ENCODE assay signal across 8 cellular contexts in genomic region chr5:149114403-149115312, GRCh38. TPM values are rescaled to one million over a fixed set of nuclear protein-coding genes. Genes with fewer than 3 reads are reported as not detected.
DNase-seq lines count a peak whose midpoint lies in the region; ATAC-seq and TF ChIP-seq lines count a peak whose summit lies in the region.

No MANE protein-coding gene starts in this region.

- no peaks in the 10 kb centered on the region for H3K36me3 ChIP-seq in uterus

- no peaks in the 10 kb centered on the region for H3K4me1 ChIP-seq in uterus

- H3K36me3 Mint-ChIP-seq in neural crest cell (ENCODE audit: low read depth), result no peaks in the 10 kb centered on the region

- peak overlapping the region in 1 of 2 donors; percentile 18 for H3K27ac ChIP-seq in uterus

- peak; percentile 63 for ATAC-seq in GM18517 (IDR thresholded peaks at IDR 0.05; ENCODE audit: unreplicated experiment)
- peak; percentile 74 for ATAC-seq in HG03159 (IDR thresholded peaks at IDR 0.05; ENCODE audit: unreplicated experiment)

- intact Hi-C loops in uterus (cut with DNase I; ENCODE audit: low total_unique reads), result no loop called here

- no peak overlapping the region for H3K27ac Mint-ChIP-seq in neural crest cell (ENCODE audit: unreplicated experiment)

- no peak overlapping the region for H3K4me3 Mint-ChIP-seq in neural crest cell

- TF ChIP-seq POLR2A in uterus (IDR thresholded peaks at IDR 0.05), result no peak

- DNase-seq in C1 segment of cervical spinal cord (lab: John Stamatoyannopoulos, UW), result peak in 12 of 14 donors; percentile 7 to 67 (median 50)
- peak; percentile 59 for DNase-seq in NCI-H748 treated with DMSO at 0.1 percent for 48 hours (lab: John Stamatoyannopoulos, UW)
- DNase-seq in activated T-cell treated with anti-CD3 and anti-CD28 coated beads for 24 hours (ENCODE audit: low read depth), result peak; percentile 20
- peak; percentile 86 for DNase-seq in fibroblast of mammary gland (ENCODE audit: low read depth)
- DNase-seq in neural crest cell (ENCODE audit: low read depth, low spot score), result peak; percentile 63
- DNase-seq in uterus, result peak; percentile 23 to 39

- peaks cover 4% of the 10 kb centered on the region for H3K27me3 Mint-ChIP-seq in neural crest cell (ENCODE audit: low read depth)

- peaks cover 8% of the 10 kb centered on the region for H3K4me1 Mint-ChIP-seq in neural crest cell

- H3K9me3 Mint-ChIP-seq in neural crest cell, result no peaks in the 10 kb centered on the region

- H3K9me3 ChIP-seq in uterus, result no peaks in the 10 kb centered on the region

- H3K4me3 ChIP-seq in fibroblast of mammary gland (ENCODE audit: control insufficient read depth, low read depth, low read length) (no peak overlapping the region), uterus (no peak overlapping the region)

- no peaks in the 10 kb centered on the region for H3K27me3 ChIP-seq in uterus

- TF ChIP-seq CTCF in fibroblast of mammary gland (conservative IDR thresholded peaks at IDR 0.05; ENCODE audit: control insufficient read depth, insufficient read depth, low read depth, low read length) (peak; percentile 95), neural crest cell (conservative IDR thresholded peaks at IDR 0.05) (peak; percentile 83), uterus (IDR thresholded peaks at IDR 0.05) (peak; percentile 44 to 70 (median 54))

RNA-seq across cellular contexts. Expression of gene ABLIM3, which starts 26.6 kb away (rescaled TPM):
- total RNA-seq in neural crest cell (2.4 and 3.0 TPM in 2 replicates), uterus (10 to 100 TPM in 2 of 4 donors, 1 to 10 TPM in 2; 2.6 to 49.5 (median 6.9) TPM)

RNA-seq across cellular contexts. Expression of gene SH3TC2, which starts 51.8 kb away (rescaled TPM):
- total RNA-seq in neural crest cell (8.5 and 9.3 TPM in 2 replicates), uterus (1 to 10 TPM in 3 of 4 donors, under 1 TPM in 1; 0.29 to 3.5 (median 2.1) TPM)

Comparison
In these comparisons a context has a peak if more than half of its experiments do, and no peak if none do; other contexts are left out.
1. DNase-seq: peak in every context shown above with its lines; median percentile 86 in fibroblast of mammary gland; 63 in neural crest cell; 59 in NCI-H748 treated with DMSO at 0.1 percent for 48 hours; 50 in C1 segment of cervical spinal cord; 31 in uterus; 20 in activated T-cell treated with anti-CD3 and anti-CD28 coated beads for 24 hours.